In genomic region chr3:40254898-40255297, GRCh38 we compare ENCODE assay signal across 31 cellular contexts.
"Had no signal": no experiment of that assay in that cellular context is flagged by ENCODE, and none has a peak within 500 bp of the region (broad histone marks: within the 10 kb centered on the region; RNA-seq: fewer than 3 reads in every experiment).

No MANE protein-coding gene starts in this region.

- H3K36me3 ChIP-seq: brain microvascular endothelial cell, ovary, prostate gland, suprapubic skin had no signal

- H3K9me3 Mint-ChIP-seq: activated CD8-positive, alpha-beta T cell treated with anti-CD3 and anti-CD28 coated beads for 36 hours; activated T-cell treated with anti-CD3 and anti-CD28 coated beads, Interleukin-2, amount 50 U/mL, for 4 hours; activated T-helper 17 cell treated with anti-CD3 and anti-CD28 coated beads, Interleukin-2, amount 50 U/mL, for 72 hours; effector memory CD8-positive, alpha-beta T cell; mesothelial cell of epicardium; naive B cell; stimulated activated effector memory CD8-positive, alpha-beta T cell treated with anti-CD3 and anti-CD28 coated beads, Interleukin-12 subunit alpha, Interleukin-12 subunit beta, amount 100 ng/mL, for 72 hours had no signal

- H3K4me1 ChIP-seq: gastroesophageal sphincter, prostate gland, stomach, suprapubic skin had no signal

- H3K4me3 ChIP-seq: coronary artery, dorsolateral prefrontal cortex, gastroesophageal sphincter, hepatocyte, ovary, prostate gland, skin epidermis, stomach, suprapubic skin, tibial nerve had no signal

- H3K27ac Mint-ChIP-seq: activated CD8-positive, alpha-beta T cell treated with anti-CD3 and anti-CD28 coated beads for 36 hours; activated T-helper 17 cell treated with anti-CD3 and anti-CD28 coated beads, Interleukin-2, amount 50 U/mL, for 72 hours; effector memory CD8-positive, alpha-beta T cell; mesothelial cell of epicardium; naive B cell; stimulated activated effector memory CD8-positive, alpha-beta T cell treated with anti-CD3 and anti-CD28 coated beads, Interleukin-12 subunit alpha, Interleukin-12 subunit beta, amount 100 ng/mL, for 72 hours had no signal

- H3K36me3 Mint-ChIP-seq: mesothelial cell of epicardium; stimulated activated effector memory CD8-positive, alpha-beta T cell treated with anti-CD3 and anti-CD28 coated beads, Interleukin-12 subunit alpha, Interleukin-12 subunit beta, amount 100 ng/mL, for 72 hours had no signal

- H3K4me2 ChIP-seq: hepatocyte had no signal

- H2AFZ ChIP-seq: hepatocyte had no signal

- H3K27ac ChIP-seq: brain microvascular endothelial cell, coronary artery, dorsolateral prefrontal cortex, gastroesophageal sphincter, hepatocyte, ovary, prostate gland, skin epidermis, stomach, suprapubic skin, tibial nerve had no signal

- H3K27me3 Mint-ChIP-seq: activated CD8-positive, alpha-beta T cell treated with anti-CD3 and anti-CD28 coated beads for 36 hours; activated T-helper 17 cell treated with anti-CD3 and anti-CD28 coated beads, Interleukin-2, amount 50 U/mL, for 72 hours; naive B cell had no signal

- ATAC-seq: activated CD8-positive, alpha-beta T cell treated with anti-CD3 and anti-CD28 coated beads for 36 hours; activated T-cell treated with anti-CD3 and anti-CD28 coated beads, Interleukin-2, amount 50 U/mL, for 4 hours; activated T-helper 17 cell treated with anti-CD3 and anti-CD28 coated beads, Interleukin-2, amount 50 U/mL, for 72 hours; effector memory CD8-positive, alpha-beta T cell; gastroesophageal sphincter; left cardiac atrium; left ventricle myocardium superior; sciatic nerve; stimulated activated effector memory CD8-positive, alpha-beta T cell treated with anti-CD3 and anti-CD28 coated beads, Interleukin-12 subunit alpha, Interleukin-12 subunit beta, amount 100 ng/mL, for 72 hours had no signal

- DNase-seq: activated CD4-positive, alpha-beta T cell treated with anti-CD3 and anti-CD28 coated beads, Interleukin-2, amount 50 U/mL, for 1 hour; activated CD8-positive, alpha-beta T cell treated with anti-CD3 and anti-CD28 coated beads for 36 hours; activated gamma-delta T cell treated with Interleukin-2 at 50 U/mL for 16 hours; activated naive CD4-positive, alpha-beta T cell treated with anti-CD3 and anti-CD28 coated beads, Interleukin-2, amount 50 U/mL, for 16 hours; activated T-cell treated with anti-CD3 and anti-CD28 coated beads, Interleukin-2, amount 50 U/mL, for 4 hours; amniotic stem cell; brain microvascular endothelial cell; dorsolateral prefrontal cortex; effector memory CD8-positive, alpha-beta T cell; left cardiac atrium; left ventricle myocardium superior; mammary epithelial cell; naive B cell; ovary; retina; stimulated activated CD4-positive, alpha-beta T cell treated with anti-CD3 and anti-CD28 coated beads, Interleukin-4, amount 100 ng/mL, for 24 hours; stomach had no signal

- H3K4me1 Mint-ChIP-seq: activated T-helper 17 cell treated with anti-CD3 and anti-CD28 coated beads, Interleukin-2, amount 50 U/mL, for 72 hours; mesothelial cell of epicardium; stimulated activated effector memory CD8-positive, alpha-beta T cell treated with anti-CD3 and anti-CD28 coated beads, Interleukin-12 subunit alpha, Interleukin-12 subunit beta, amount 100 ng/mL, for 72 hours had no signal

- H3K9me3 ChIP-seq: gastroesophageal sphincter, ovary, prostate gland, stomach, suprapubic skin, tibial nerve had no signal

- FAIRE-seq: astrocyte, endothelial cell of umbilical vein, keratinocyte had no signal

- H3K27me3 ChIP-seq: brain microvascular endothelial cell, dorsolateral prefrontal cortex, gastroesophageal sphincter, ovary, stomach, suprapubic skin, tibial nerve had no signal

- H3K79me2 ChIP-seq: hepatocyte had no signal

- H3K4me3 Mint-ChIP-seq: activated CD8-positive, alpha-beta T cell treated with anti-CD3 and anti-CD28 coated beads for 36 hours; activated T-cell treated with anti-CD3 and anti-CD28 coated beads, Interleukin-2, amount 50 U/mL, for 4 hours; activated T-helper 17 cell treated with anti-CD3 and anti-CD28 coated beads, Interleukin-2, amount 50 U/mL, for 72 hours; effector memory CD8-positive, alpha-beta T cell; mesothelial cell of epicardium; naive B cell; stimulated activated effector memory CD8-positive, alpha-beta T cell treated with anti-CD3 and anti-CD28 coated beads, Interleukin-12 subunit alpha, Interleukin-12 subunit beta, amount 100 ng/mL, for 72 hours had no signal
